In the genomic region with DNA sequence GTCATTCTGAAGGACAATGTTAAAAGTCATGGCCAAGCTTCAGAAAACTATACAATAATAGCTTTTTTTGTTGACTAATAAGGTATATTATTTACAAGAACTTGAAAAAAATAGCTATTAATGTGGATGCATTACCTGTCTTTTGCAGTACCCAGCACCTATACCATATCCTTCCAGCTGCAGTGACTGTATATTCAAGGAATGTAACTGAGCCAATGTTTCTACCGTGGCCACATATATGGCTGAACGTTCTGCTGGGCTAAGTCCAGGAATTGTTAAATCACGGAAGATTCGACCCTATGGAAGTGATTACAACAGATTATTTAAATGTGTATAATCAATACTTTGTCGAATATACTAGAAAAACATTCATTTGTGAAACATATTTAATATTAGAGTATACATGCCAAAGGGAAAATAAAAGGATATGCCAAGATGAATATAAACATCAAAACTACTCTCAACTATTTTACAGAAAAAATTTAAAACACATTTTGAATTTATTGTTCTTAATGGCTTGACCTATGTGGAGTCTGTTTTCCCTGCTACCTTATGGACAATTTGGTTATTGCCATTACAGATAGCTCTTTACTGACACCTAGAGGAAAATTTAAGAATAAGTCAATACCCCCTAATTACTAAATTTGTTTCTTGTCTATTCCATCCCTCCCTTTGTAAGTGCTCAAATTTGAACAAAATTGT, we compare ENCODE assay signal across 8 cellular contexts. TPM values are rescaled to one million over a fixed set of nuclear protein-coding genes. Genes with fewer than 3 reads are reported as not detected.
DNase-seq lines count a peak whose midpoint lies in the region; ATAC-seq and TF ChIP-seq lines count a peak whose summit lies in the region.

No MANE protein-coding gene starts in this region.

- no peaks in the 10 kb centered on the region for H3K9me3 ChIP-seq in RWPE2 (ENCODE audit: severe bottlenecking)
- no peaks in the 10 kb centered on the region for H3K9me3 ChIP-seq in neural progenitor cell (ENCODE audit: low read depth)

- no peaks in the 10 kb centered on the region for H3K79me2 ChIP-seq in neural progenitor cell (ENCODE audit: low read depth)

- peaks cover 36% of the 10 kb centered on the region for H3K4me1 ChIP-seq in RWPE2 (ENCODE audit: insufficient read depth, poor library complexity, severe bottlenecking)
- H3K4me1 ChIP-seq in neural progenitor cell, result peaks cover 6% of the 10 kb centered on the region

- H2AFZ ChIP-seq in neural progenitor cell (replicated peaks), result no peak overlapping the region

- no peaks in the 10 kb centered on the region for H3K4me1 Mint-ChIP-seq in neural progenitor cell

- DNase-seq in GM03348 (ENCODE audit: low spot score) (peak; percentile 73), LoVo (ENCODE audit: low spot score) (peak; percentile 56), RWPE2 (ENCODE audit: low spot score) (no peak), neural progenitor cell (ENCODE audit: low spot score) (peak; percentile 28)
- DNase-seq in activated effector memory CD4-positive, alpha-beta T cell treated with anti-CD3 and anti-CD28 coated beads, Interleukin-2, amount 50 U/mL, for 16 hours, result no peak

- H4K20me1 ChIP-seq in neural progenitor cell (ENCODE audit: low read depth), result no peaks in the 10 kb centered on the region

- no peak overlapping the region for H3K4me2 ChIP-seq in neural progenitor cell

- peak; percentile 95 for TF ChIP-seq CTCF in RWPE2 (IDR thresholded peaks at IDR 0.05; ENCODE audit: poor library complexity, severe bottlenecking)
- TF ChIP-seq CTCF in neural progenitor cell (IDR thresholded peaks at IDR 0.05), result peak; percentile 83

- no peak overlapping the region for H3K4me3 Mint-ChIP-seq in neural progenitor cell

- H3K9me3 Mint-ChIP-seq in neural progenitor cell, result no peaks in the 10 kb centered on the region

- no peak overlapping the region for H3K4me3 ChIP-seq in RWPE2 (ENCODE audit: severe bottlenecking)
- no peak overlapping the region for H3K4me3 ChIP-seq in neural progenitor cell

- peak overlapping the region; percentile 14 for H3K27ac ChIP-seq in RWPE2 (ENCODE audit: poor library complexity, severe bottlenecking)
- H3K27ac ChIP-seq in neural progenitor cell, result no peak overlapping the region

- H3K36me3 Mint-ChIP-seq in neural progenitor cell, result peaks cover 5% of the 10 kb centered on the region

- H3K27me3 Mint-ChIP-seq in neural progenitor cell (ENCODE audit: insufficient read depth, low read depth), result no peaks in the 10 kb centered on the region

- peaks cover 42% of the 10 kb centered on the region for H3K36me3 ChIP-seq in RWPE2 (ENCODE audit: low read depth)
- peaks cover 5% of the 10 kb centered on the region for H3K36me3 ChIP-seq in neural progenitor cell

- peak; percentile 78 for ATAC-seq in RWPE2 (ENCODE audit: low read depth)
- peak; percentile 71 for ATAC-seq in esophagus mucosa
- no peak for ATAC-seq in GM18867 (IDR thresholded peaks at IDR 0.05; ENCODE audit: unreplicated experiment)
- no peak for ATAC-seq in HG02588 (IDR thresholded peaks at IDR 0.05; ENCODE audit: unreplicated experiment)

- peaks cover 6% of the 10 kb centered on the region for H3F3A ChIP-seq in neural progenitor cell (ENCODE audit: low read depth)

- H3K27me3 ChIP-seq in RWPE2 (ENCODE audit: insufficient read depth, poor library complexity, severe bottlenecking) (no peaks in the 10 kb centered on the region), neural progenitor cell (no peaks in the 10 kb centered on the region)

- H3K27ac Mint-ChIP-seq in neural progenitor cell, result no peak overlapping the region

- H3K9ac ChIP-seq in neural progenitor cell, result no peak overlapping the region

RNA-seq across cellular contexts. Expression of gene ACAD11, which starts 17.6 kb away (rescaled TPM):
- total RNA-seq in esophagus mucosa (8.1 TPM), neural progenitor cell (ENCODE audit: low replicate concordance) (41.2 and 45.2 TPM in 2 replicates)

RNA-seq across cellular contexts. Expression of gene UBA5, which starts 18.1 kb away (rescaled TPM):
- total RNA-seq in esophagus mucosa (17.2 TPM), neural progenitor cell (ENCODE audit: low replicate concordance) (51.2 and 84.7 TPM in 2 replicates)

RNA-seq across cellular contexts. Expression of gene ACKR4, which starts 44.9 kb away (rescaled TPM):
- total RNA-seq in esophagus mucosa, result not detected
- not detected in 2 replicates for total RNA-seq in neural progenitor cell (ENCODE audit: low replicate concordance)

Comparison
In these comparisons a context has a peak if more than half of its experiments do, and no peak if none do; other contexts are left out.
1. DNase-seq: peak in GM03348 (single experiment), LoVo (single experiment) and neural progenitor cell (single experiment); none in RWPE2 (single experiment) and activated effector memory CD4-positive, alpha-beta T cell treated with anti-CD3 and anti-CD28 coated beads, Interleukin-2, amount 50 U/mL, for 16 hours (single experiment).
2. ATAC-seq: peak in RWPE2 (single experiment) and esophagus mucosa (single experiment); none in GM18867 (single experiment) and HG02588 (single experiment).